8 cellular contexts compared by ENCODE assay signal in the genomic region with DNA sequence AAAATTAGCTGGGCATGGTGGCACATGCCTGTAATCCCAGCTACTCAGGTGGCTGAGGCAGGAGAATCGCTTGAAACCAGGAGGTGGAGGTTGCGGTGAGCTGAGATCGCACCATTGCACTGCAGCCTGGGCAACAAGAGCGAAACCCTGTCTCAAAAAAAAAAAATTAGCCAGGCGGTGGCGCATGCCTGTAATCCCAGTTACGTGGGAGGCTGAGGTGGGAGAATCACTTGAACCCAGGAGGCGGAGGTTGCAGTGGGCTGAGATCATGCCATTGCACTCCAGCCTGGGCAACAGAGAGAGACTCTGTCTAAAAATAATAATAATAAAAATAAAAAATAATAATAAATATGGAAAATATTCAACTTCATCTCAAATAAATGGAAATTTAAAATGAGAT. TPM values are rescaled to one million over a fixed set of nuclear protein-coding genes. Genes with fewer than 3 reads are reported as not detected.
"Had no signal": no experiment of that assay in that cellular context is flagged by ENCODE, and none has a peak within 500 bp of the region (broad histone marks: within the 10 kb centered on the region; RNA-seq: fewer than 3 reads in every experiment).

No MANE protein-coding gene starts in this region.

RNA-seq across cellular contexts. Expression of gene MYOZ1, which starts 24.1 kb away (rescaled TPM):
- total RNA-seq: temporal lobe, vagina had no signal

RNA-seq across cellular contexts. Expression of gene SYNPO2L, which starts 38.7 kb away (rescaled TPM):
- total RNA-seq: stomach, subcutaneous adipose tissue, suprapubic skin, temporal lobe, thoracic aorta, thyroid gland, tibial nerve had no signal
